In the genomic region with DNA sequence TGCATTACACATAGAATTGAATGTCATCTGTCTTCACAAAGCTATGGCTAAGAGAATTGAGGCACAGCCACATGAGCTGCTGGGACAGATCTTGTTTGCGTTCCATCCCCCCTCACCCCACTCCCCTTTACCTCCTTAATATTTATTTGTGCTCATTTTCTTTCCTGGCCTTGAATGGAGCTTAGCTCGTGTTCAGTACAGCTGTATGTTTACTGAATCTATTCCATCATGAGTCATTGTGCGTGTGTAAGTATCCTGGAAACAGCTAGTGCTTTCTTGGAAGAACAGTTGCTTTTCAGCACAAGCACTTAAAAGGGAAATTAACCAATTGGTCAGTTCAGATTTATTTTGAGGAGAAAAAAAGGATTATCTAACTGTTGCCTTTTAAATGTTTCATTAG, we compare ENCODE assay signal across 1 cellular context.
A peak's percentile ranks its signal among the peaks of the same experiment; 100 is the strongest.
TF ChIP-seq lines count a peak whose summit lies in the region.

No MANE protein-coding gene starts in this region.

TF ChIP-seq in HepG2, 621 proteins besides CTCF, POLR2A, EP300 and RAD21 (continued from another document and continues in another):
- TF ChIP-seq, protein P1, sequence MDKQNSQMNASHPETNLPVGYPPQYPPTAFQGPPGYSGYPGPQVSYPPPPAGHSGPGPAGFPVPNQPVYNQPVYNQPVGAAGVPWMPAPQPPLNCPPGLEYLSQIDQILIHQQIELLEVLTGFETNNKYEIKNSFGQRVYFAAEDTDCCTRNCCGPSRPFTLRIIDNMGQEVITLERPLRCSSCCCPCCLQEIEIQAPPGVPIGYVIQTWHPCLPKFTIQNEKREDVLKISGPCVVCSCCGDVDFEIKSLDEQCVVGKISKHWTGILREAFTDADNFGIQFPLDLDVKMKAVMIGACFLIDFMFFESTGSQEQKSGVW (CRISPR knock-in tag; IDR thresholded peaks at IDR 0.05; ENCODE audit: borderline replicate concordance), result no peak
- TF ChIP-seq, protein P2, sequence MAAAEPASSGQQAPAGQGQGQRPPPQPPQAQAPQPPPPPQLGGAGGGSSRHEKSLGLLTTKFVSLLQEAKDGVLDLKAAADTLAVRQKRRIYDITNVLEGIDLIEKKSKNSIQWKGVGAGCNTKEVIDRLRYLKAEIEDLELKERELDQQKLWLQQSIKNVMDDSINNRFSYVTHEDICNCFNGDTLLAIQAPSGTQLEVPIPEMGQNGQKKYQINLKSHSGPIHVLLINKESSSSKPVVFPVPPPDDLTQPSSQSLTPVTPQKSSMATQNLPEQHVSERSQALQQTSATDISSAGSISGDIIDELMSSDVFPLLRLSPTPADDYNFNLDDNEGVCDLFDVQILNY (CRISPR knock-in tag; conservative IDR thresholded peaks at IDR 0.05), result no peak
- TF ChIP-seq, protein P3, sequence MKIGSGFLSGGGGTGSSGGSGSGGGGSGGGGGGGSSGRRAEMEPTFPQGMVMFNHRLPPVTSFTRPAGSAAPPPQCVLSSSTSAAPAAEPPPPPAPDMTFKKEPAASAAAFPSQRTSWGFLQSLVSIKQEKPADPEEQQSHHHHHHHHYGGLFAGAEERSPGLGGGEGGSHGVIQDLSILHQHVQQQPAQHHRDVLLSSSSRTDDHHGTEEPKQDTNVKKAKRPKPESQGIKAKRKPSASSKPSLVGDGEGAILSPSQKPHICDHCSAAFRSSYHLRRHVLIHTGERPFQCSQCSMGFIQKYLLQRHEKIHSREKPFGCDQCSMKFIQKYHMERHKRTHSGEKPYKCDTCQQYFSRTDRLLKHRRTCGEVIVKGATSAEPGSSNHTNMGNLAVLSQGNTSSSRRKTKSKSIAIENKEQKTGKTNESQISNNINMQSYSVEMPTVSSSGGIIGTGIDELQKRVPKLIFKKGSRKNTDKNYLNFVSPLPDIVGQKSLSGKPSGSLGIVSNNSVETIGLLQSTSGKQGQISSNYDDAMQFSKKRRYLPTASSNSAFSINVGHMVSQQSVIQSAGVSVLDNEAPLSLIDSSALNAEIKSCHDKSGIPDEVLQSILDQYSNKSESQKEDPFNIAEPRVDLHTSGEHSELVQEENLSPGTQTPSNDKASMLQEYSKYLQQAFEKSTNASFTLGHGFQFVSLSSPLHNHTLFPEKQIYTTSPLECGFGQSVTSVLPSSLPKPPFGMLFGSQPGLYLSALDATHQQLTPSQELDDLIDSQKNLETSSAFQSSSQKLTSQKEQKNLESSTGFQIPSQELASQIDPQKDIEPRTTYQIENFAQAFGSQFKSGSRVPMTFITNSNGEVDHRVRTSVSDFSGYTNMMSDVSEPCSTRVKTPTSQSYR (CRISPR knock-in tag; IDR thresholded peaks at IDR 0.05; ENCODE audit: borderline replicate concordance), result peak; percentile 19; the same call in 1 of the 2 replicates
- TF ChIP-seq ZSCAN29 (CRISPR knock-in tag; conservative IDR thresholded peaks at IDR 0.05) (no peak), FOXP1 (IDR thresholded peaks at IDR 0.05) (no peak), FOXP1 (CRISPR knock-in tag; IDR thresholded peaks at IDR 0.05) (peak; percentile 76), EED (CRISPR knock-in tag; IDR thresholded peaks at IDR 0.05) (no peak), TMF1 (CRISPR knock-in tag; IDR thresholded peaks at IDR 0.05; ENCODE audit: low read depth) (no peak), ZNF430 (CRISPR knock-in tag; IDR thresholded peaks at IDR 0.05) (0 out of 2 replicates have a peak, but pooled peaks have one; percentile 39), ZNF570 (CRISPR knock-in tag; IDR thresholded peaks at IDR 0.05; ENCODE audit: borderline replicate concordance) (no peak), ZNF782 (CRISPR knock-in tag; IDR thresholded peaks at IDR 0.05; ENCODE audit: borderline replicate concordance) (no peak), ZNF331 (CRISPR knock-in tag; IDR thresholded peaks at IDR 0.05) (0 out of 2 replicates have a peak, but pooled peaks have one; percentile 17), MYC (CRISPR knock-in tag; IDR thresholded peaks at IDR 0.05; ENCODE audit: borderline replicate concordance) (no peak), ZNF350 (CRISPR knock-in tag; IDR thresholded peaks at IDR 0.05; ENCODE audit: borderline replicate concordance, low read depth) (no peak), ZNF766 (CRISPR knock-in tag; IDR thresholded peaks at IDR 0.05; ENCODE audit: borderline replicate concordance) (no peak), SMYD3 (CRISPR knock-in tag; IDR thresholded peaks at IDR 0.05) (no peak), TOE1 (CRISPR knock-in tag; IDR thresholded peaks at IDR 0.05) (no peak), ZNF296 (CRISPR knock-in tag; conservative IDR thresholded peaks at IDR 0.05) (no peak), FOXJ3 (CRISPR knock-in tag; IDR thresholded peaks at IDR 0.05; ENCODE audit: borderline replicate concordance) (no peak; the same call in 1 of the 2 replicates), MAFK (conservative IDR thresholded peaks at IDR 0.05 in 1 of 2, IDR thresholded peaks at IDR 0.05 in 1 of 2; ENCODE audit: low read length in 2 of 2) (no peak), JUNB (CRISPR knock-in tag; IDR thresholded peaks at IDR 0.05; ENCODE audit: borderline replicate concordance) (peak; percentile 75), MATR3 (CRISPR knock-in tag; IDR thresholded peaks at IDR 0.05) (no peak), ZNF251 (CRISPR knock-in tag; IDR thresholded peaks at IDR 0.05) (no peak), ZNF367 (CRISPR knock-in tag; IDR thresholded peaks at IDR 0.05; ENCODE audit: borderline replicate concordance) (no peak), KAT8 (CRISPR knock-in tag; IDR thresholded peaks at IDR 0.05) (peak; percentile 67; the same call in 1 of the 2 replicates), SYNCRIP (IDR thresholded peaks at IDR 0.05; ENCODE audit: insufficient read depth, low read depth, low read length) (no peak), RARA (CRISPR knock-in tag; IDR thresholded peaks at IDR 0.05) (peak; percentile 72), ZSCAN25 (CRISPR knock-in tag; IDR thresholded peaks at IDR 0.05) (no peak), ZBTB38 (CRISPR knock-in tag; IDR thresholded peaks at IDR 0.05) (no peak), ZKSCAN8 (CRISPR knock-in tag; IDR thresholded peaks at IDR 0.05; ENCODE audit: borderline replicate concordance) (no peak), NR2C2 (CRISPR knock-in tag; IDR thresholded peaks at IDR 0.05; ENCODE audit: borderline replicate concordance) (no peak), HNRNPH1 (optimal IDR thresholded peaks at IDR 0.05; ENCODE audit: low read depth, low read length) (no peak), TBX2 (CRISPR knock-in tag; IDR thresholded peaks at IDR 0.05; ENCODE audit: borderline replicate concordance) (peak; percentile 30; the same call in 1 of the 2 replicates), ZNF557 (CRISPR knock-in tag; IDR thresholded peaks at IDR 0.05) (no peak), FOXO1 (CRISPR knock-in tag; IDR thresholded peaks at IDR 0.05) (peak; percentile 64; the same call in 1 of the 2 replicates), YY1 (IDR thresholded peaks at IDR 0.05; ENCODE audit: insufficient read depth, insufficient replicate concordance, low read depth, low read length) (no peak)
- TF ChIP-seq, protein P4, sequence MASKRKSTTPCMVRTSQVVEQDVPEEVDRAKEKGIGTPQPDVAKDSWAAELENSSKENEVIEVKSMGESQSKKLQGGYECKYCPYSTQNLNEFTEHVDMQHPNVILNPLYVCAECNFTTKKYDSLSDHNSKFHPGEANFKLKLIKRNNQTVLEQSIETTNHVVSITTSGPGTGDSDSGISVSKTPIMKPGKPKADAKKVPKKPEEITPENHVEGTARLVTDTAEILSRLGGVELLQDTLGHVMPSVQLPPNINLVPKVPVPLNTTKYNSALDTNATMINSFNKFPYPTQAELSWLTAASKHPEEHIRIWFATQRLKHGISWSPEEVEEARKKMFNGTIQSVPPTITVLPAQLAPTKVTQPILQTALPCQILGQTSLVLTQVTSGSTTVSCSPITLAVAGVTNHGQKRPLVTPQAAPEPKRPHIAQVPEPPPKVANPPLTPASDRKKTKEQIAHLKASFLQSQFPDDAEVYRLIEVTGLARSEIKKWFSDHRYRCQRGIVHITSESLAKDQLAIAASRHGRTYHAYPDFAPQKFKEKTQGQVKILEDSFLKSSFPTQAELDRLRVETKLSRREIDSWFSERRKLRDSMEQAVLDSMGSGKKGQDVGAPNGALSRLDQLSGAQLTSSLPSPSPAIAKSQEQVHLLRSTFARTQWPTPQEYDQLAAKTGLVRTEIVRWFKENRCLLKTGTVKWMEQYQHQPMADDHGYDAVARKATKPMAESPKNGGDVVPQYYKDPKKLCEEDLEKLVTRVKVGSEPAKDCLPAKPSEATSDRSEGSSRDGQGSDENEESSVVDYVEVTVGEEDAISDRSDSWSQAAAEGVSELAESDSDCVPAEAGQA (IDR thresholded peaks at IDR 0.05; ENCODE audit: low read depth), result no peak
- TF ChIP-seq, protein P4 (CRISPR knock-in tag; IDR thresholded peaks at IDR 0.05; ENCODE audit: borderline replicate concordance), result no peak
- TF ChIP-seq, protein P5, sequence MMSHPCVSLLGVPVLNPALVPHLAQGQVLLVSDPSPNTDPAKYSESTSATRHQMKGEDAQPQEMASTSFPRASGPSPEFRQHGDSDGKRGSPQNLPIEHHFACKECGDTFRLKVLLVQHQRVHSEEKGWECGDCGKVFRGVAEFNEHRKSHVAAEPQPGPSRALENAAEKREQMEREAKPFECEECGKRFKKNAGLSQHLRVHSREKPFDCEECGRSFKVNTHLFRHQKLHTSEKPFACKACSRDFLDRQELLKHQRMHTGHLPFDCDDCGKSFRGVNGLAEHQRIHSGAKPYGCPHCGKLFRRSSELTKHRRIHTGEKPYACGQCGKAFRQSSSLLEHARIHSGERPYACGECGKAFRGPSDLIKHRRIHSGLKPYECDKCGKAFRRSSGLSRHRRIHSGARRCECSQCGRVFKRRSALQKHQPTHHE (CRISPR knock-in tag; IDR thresholded peaks at IDR 0.05; ENCODE audit: borderline replicate concordance), result no peak
- TF ChIP-seq, protein P6, sequence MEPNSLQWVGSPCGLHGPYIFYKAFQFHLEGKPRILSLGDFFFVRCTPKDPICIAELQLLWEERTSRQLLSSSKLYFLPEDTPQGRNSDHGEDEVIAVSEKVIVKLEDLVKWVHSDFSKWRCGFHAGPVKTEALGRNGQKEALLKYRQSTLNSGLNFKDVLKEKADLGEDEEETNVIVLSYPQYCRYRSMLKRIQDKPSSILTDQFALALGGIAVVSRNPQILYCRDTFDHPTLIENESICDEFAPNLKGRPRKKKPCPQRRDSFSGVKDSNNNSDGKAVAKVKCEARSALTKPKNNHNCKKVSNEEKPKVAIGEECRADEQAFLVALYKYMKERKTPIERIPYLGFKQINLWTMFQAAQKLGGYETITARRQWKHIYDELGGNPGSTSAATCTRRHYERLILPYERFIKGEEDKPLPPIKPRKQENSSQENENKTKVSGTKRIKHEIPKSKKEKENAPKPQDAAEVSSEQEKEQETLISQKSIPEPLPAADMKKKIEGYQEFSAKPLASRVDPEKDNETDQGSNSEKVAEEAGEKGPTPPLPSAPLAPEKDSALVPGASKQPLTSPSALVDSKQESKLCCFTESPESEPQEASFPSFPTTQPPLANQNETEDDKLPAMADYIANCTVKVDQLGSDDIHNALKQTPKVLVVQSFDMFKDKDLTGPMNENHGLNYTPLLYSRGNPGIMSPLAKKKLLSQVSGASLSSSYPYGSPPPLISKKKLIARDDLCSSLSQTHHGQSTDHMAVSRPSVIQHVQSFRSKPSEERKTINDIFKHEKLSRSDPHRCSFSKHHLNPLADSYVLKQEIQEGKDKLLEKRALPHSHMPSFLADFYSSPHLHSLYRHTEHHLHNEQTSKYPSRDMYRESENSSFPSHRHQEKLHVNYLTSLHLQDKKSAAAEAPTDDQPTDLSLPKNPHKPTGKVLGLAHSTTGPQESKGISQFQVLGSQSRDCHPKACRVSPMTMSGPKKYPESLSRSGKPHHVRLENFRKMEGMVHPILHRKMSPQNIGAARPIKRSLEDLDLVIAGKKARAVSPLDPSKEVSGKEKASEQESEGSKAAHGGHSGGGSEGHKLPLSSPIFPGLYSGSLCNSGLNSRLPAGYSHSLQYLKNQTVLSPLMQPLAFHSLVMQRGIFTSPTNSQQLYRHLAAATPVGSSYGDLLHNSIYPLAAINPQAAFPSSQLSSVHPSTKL (CRISPR knock-in tag; IDR thresholded peaks at IDR 0.05), result peak; percentile 93
- TF ChIP-seq, protein P7, sequence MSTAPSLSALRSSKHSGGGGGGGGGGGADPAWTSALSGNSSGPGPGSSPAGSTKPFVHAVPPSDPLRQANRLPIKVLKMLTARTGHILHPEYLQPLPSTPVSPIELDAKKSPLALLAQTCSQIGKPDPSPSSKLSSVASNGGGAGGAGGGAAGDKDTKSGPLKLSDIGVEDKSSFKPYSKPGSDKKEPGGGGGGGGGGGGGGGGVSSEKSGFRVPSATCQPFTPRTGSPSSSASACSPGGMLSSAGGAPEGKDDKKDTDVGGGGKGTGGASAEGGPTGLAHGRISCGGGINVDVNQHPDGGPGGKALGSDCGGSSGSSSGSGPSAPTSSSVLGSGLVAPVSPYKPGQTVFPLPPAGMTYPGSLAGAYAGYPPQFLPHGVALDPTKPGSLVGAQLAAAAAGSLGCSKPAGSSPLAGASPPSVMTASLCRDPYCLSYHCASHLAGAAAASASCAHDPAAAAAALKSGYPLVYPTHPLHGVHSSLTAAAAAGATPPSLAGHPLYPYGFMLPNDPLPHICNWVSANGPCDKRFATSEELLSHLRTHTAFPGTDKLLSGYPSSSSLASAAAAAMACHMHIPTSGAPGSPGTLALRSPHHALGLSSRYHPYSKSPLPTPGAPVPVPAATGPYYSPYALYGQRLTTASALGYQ (CRISPR knock-in tag; IDR thresholded peaks at IDR 0.05), result peak; percentile 42; the same call in 1 of the 2 replicates
- TF ChIP-seq, protein P8, sequence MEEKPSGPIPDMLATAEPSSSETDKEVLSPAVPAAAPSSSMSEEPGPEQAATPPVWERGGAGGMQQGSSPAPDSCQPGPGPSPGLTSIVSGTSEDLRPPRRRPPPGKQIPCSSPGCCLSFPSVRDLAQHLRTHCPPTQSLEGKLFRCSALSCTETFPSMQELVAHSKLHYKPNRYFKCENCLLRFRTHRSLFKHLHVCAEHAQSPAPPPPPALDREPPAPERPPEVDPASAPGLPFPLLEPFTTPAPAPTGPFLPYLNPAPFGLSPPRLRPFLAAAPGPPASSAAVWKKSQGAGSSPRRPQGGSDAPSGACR (CRISPR knock-in tag; IDR thresholded peaks at IDR 0.05), result no peak
